Comparison of ENCODE assay signal across 26 cellular contexts in the genomic region with DNA sequence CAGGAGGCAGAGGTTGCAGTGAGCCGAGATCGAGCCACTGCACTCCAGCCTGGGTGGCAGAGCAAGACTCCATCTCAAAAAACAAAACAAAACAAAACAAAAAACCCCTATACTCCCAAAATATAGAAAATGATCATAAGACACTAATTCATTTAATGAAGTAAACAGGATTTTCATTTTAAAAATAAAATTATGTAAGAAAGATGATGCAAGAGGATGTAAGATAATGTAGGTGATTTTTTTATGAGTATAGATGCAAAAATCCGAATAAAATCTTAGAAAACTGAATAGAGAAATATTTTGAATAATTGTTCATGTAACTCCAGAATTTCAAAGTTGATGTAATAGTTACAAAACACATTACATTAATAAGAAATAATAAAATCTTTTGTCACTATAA. TPM values are rescaled to one million over a fixed set of nuclear protein-coding genes. Genes with fewer than 3 reads are reported as not detected.
A peak's percentile ranks its signal among the peaks of the same experiment; 100 is the strongest.
DNase-seq lines count a peak whose midpoint lies in the region; ATAC-seq, FAIRE-seq and TF ChIP-seq lines count a peak whose summit lies in the region.
"Had no signal": no experiment of that assay in that cellular context is flagged by ENCODE, and none has a peak within 500 bp of the region (broad histone marks: within the 10 kb centered on the region; RNA-seq: fewer than 3 reads in every experiment).

No MANE protein-coding gene starts in this region.

- no peak overlapping the region for H3K27ac ChIP-seq in pancreas
- H3K27ac ChIP-seq: 22Rv1; A549; BLaER1 treated with 17β-estradiol and CSF1 and Interleukin-3, amounts not matched to agents 10 nM and 100 nM; GM23248 had no signal

- no peaks in the 10 kb centered on the region for H3K27me3 ChIP-seq in pancreas
- H3K27me3 ChIP-seq: BE2C; BLaER1 treated with 17β-estradiol and CSF1 and Interleukin-3, amounts not matched to agents 10 nM and 100 nM had no signal

- H3K36me3 ChIP-seq in pancreas: no peaks in the 10 kb centered on the region
- H3K36me3 ChIP-seq: BE2C had no signal

- H3K4me1 ChIP-seq in pancreas: peaks cover 6 to 12% (median 10%) of the 10 kb centered on the region in 3 donors
- H3K4me1 ChIP-seq: BE2C had no signal

- WGBS in pancreas, 2 donors: 89 to 90% methylated on average over 3 of the region's 3 CpGs

- H3K9me3 ChIP-seq in pancreas: no peaks in the 10 kb centered on the region
- H3K9me3 ChIP-seq: A549; BE2C; BLaER1 treated with 17β-estradiol and CSF1 and Interleukin-3, amounts not matched to agents 10 nM and 100 nM had no signal

- H3K4me3 ChIP-seq in pancreas: no peak overlapping the region
- H3K4me3 ChIP-seq: A549; BLaER1 treated with 17β-estradiol and CSF1 and Interleukin-3, amounts not matched to agents 10 nM and 100 nM; GM23248 had no signal

- ATAC-seq in pancreas (no peak), HG02610 (IDR thresholded peaks at IDR 0.05; ENCODE audit: unreplicated experiment) (no peak)
- ATAC-seq: A549 had no signal

- intact Hi-C loops in pancreas (cut with DNase I): no loop called here

- DNase-seq in RCC 7860 (ENCODE audit: low spot score) (no peak), pancreas (no peak), NCI-H1417 (lab: John Stamatoyannopoulos, UW) (no peak), NCI-H1048 (lab: John Stamatoyannopoulos, UW) (no peak)
- DNase-seq: ACHN; AML-193; BE2C; CD4-positive, alpha-beta T cell; CD8-positive, alpha-beta memory T cell; DMS53; DMS79 treated with DMSO at 0.1 percent for 48 hours; GM23248; H7; HCEC 1CT had no signal

- TF ChIP-seq CTCF in pancreas (IDR thresholded peaks at IDR 0.05): no peak

- FAIRE-seq in A204.1 (lab: Jason Lieb, UNC) (peak; percentile 89), RCC 7860 (lab: Jason Lieb, UNC) (peak; percentile 57), endometrium (lab: Jason Lieb, UNC) (peak; percentile 8), pancreas (lab: Jason Lieb, UNC) (peak; percentile 54)
- FAIRE-seq: A549, D721Med, GM12892, H1 had no signal

RNA-seq across cellular contexts. Expression of a gene that starts 3.6 kb away (rescaled TPM):
- total RNA-seq in pancreas: 1 to 10 TPM in 5 of 6 donors, under 1 TPM in 1; 0.87 to 3.2 (median 2.7) TPM
- polyA plus RNA-seq in pancreas: 10 to 100 TPM in 1 of 2 donors, 1 to 10 TPM in 1; 6.3 to 11.4 TPM
- polyA plus RNA-seq: CD8-positive, alpha-beta memory T cell had no signal

RNA-seq across cellular contexts. Expression of a gene that starts 11.6 kb away (rescaled TPM):
- total RNA-seq in pancreas: 10 to 100 TPM in 2 of 6 donors, 1 to 10 TPM in 4; 5.3 to 11.8 (median 9.6) TPM
- 10 to 100 TPM; 11.1 to 24.3 TPM for polyA plus RNA-seq in pancreas

RNA-seq across cellular contexts. Expression of a gene that starts 28.4 kb away (rescaled TPM):
- total RNA-seq in pancreas: 1 to 10 TPM in 1 of 6 donors, under 1 TPM in 4, not detected in 1; 0.12 to 6.4 (median 0.38) TPM
- polyA plus RNA-seq in pancreas: under 1 TPM; 0.11 to 0.35 TPM
- total RNA-seq: CD4-positive, alpha-beta T cell; CD8-positive, alpha-beta memory T cell; Daoy; G401; GM23248; H1; H7 had no signal
- polyA plus RNA-seq: A549, CD14-positive monocyte, GM23248, H1 had no signal

RNA-seq across cellular contexts. Expression of a gene that starts 52.5 kb away (rescaled TPM):
- 1 to 10 TPM; 4.4 to 8.9 (median 6.0) TPM for total RNA-seq in pancreas
- 1 to 10 TPM; 2.0 to 2.7 TPM for polyA plus RNA-seq in pancreas
